Comparison of ENCODE assay signal across 1 cellular context in genomic region chr5:66757219-66757833, GRCh38.
TF ChIP-seq lines count a peak whose summit lies in the region.

No MANE protein-coding gene starts in this region.

TF ChIP-seq in WTC11, 78 proteins besides CTCF, POLR2A, EP300 and RAD21 (continued from another document):
- TF ChIP-seq CDX4 (CRISPR knock-in tag; IDR thresholded peaks at IDR 0.05; ENCODE audit: borderline replicate concordance) = no peak
- no peak for TF ChIP-seq CBFB (CRISPR knock-in tag; IDR thresholded peaks at IDR 0.05; ENCODE audit: low read depth)
- TF ChIP-seq JUN (CRISPR knock-in tag; IDR thresholded peaks at IDR 0.05) = no peak
- no peak for TF ChIP-seq IRF1 (CRISPR knock-in tag; IDR thresholded peaks at IDR 0.05)
- no peak for TF ChIP-seq RELA (CRISPR knock-in tag; IDR thresholded peaks at IDR 0.05; ENCODE audit: borderline replicate concordance)
- TF ChIP-seq ZNF512 (CRISPR knock-in tag; IDR thresholded peaks at IDR 0.05; ENCODE audit: borderline replicate concordance) = no peak
- TF ChIP-seq USF1 (CRISPR knock-in tag; IDR thresholded peaks at IDR 0.05) = no peak
